Comparison of ENCODE assay signal across 14 cellular contexts in the genomic region with DNA sequence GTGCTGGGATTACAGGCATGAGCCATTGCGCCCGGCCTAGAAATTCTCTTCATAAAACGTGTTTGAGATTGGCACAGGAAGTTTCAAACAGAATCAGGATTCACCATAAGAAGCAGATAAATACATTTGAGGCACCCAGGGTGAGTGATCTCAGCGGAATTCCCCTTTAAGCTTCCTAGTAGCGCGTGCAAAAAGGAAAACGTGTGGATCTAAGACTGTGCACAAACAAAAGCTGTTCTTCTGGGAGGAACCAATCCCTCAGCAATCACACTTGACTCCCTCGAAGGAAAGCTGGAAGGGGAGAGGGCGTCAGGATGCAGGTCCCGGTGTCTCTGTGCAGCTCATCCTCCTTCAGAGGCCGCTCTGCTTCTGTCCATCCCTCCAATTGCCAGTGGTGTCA. TPM values are rescaled to one million over a fixed set of nuclear protein-coding genes. Genes with fewer than 3 reads are reported as not detected.
A peak's percentile ranks its signal among the peaks of the same experiment; 100 is the strongest.
DNase-seq lines count a peak whose midpoint lies in the region; ATAC-seq and TF ChIP-seq lines count a peak whose summit lies in the region.
"Had no signal": no experiment of that assay in that cellular context is flagged by ENCODE, and none has a peak within 500 bp of the region (broad histone marks: within the 10 kb centered on the region; RNA-seq: fewer than 3 reads in every experiment).

No MANE protein-coding gene starts in this region.

- H3K36me3 ChIP-seq in Caco-2 (ENCODE audit: control insufficient read depth, insufficient read depth, low read length) (no peaks in the 10 kb centered on the region), endocrine pancreas (ENCODE audit: control insufficient read depth, insufficient read depth, low read length) (no peaks in the 10 kb centered on the region), prostate gland (no peaks in the 10 kb centered on the region)

- peak overlapping the region; percentile 66 for H3K4me3 Mint-ChIP-seq in Caco-2 (ENCODE audit: unreplicated experiment)
- H3K4me3 Mint-ChIP-seq: CD8-positive, alpha-beta memory T cell; natural killer cell had no signal

- intact Hi-C loops in Caco-2 (cut with micrococcal nuclease; ENCODE audit: unreplicated experiment) (loop anchor here (2.0 kb wide), 1 partner anchor 18 kb away; no protein-coding TSS in a partner anchor), prostate gland (cut with DNase I) (no loop called here)

- H3K9me3 Mint-ChIP-seq in Caco-2 (ENCODE audit: unreplicated experiment) = no peaks in the 10 kb centered on the region
- H3K9me3 Mint-ChIP-seq: CD8-positive, alpha-beta memory T cell; natural killer cell had no signal

- TF ChIP-seq POLR2A in prostate gland (IDR thresholded peaks at IDR 0.05) = no peak

- H3K27ac Mint-ChIP-seq in Caco-2 (ENCODE audit: unreplicated experiment) = no peak overlapping the region
- H3K27ac Mint-ChIP-seq: natural killer cell had no signal

- DNase-seq in Caco-2 (no peak), HT-29 (ENCODE audit: low spot score) (peak; percentile 80), prostate gland (ENCODE audit: low spot score) (no peak), SHP77 treated with DMSO at 0.1 percent for 48 hours (lab: John Stamatoyannopoulos, UW) (no peak)
- DNase-seq: CD8-positive, alpha-beta memory T cell; natural killer cell; NCI-H345; posterior cingulate gyrus; SK-N-SH; stimulated activated CD4-positive, alpha-beta T cell treated with anti-CD3 and anti-CD28 coated beads, Interleukin-4, amount 100 ng/mL, for 24 hours had no signal

- H3K27ac ChIP-seq in prostate gland = peak overlapping the region; percentile 61 to 69

- H3K36me3 Mint-ChIP-seq in Caco-2 (ENCODE audit: insufficient read depth, unreplicated experiment) = no peaks in the 10 kb centered on the region
- H3K36me3 Mint-ChIP-seq: natural killer cell had no signal

- H3K4me1 Mint-ChIP-seq in Caco-2 (ENCODE audit: low read depth, unreplicated experiment) = peaks cover 20% of the 10 kb centered on the region
- H3K4me1 Mint-ChIP-seq: natural killer cell had no signal

- CTCF ChIA-PET in Caco-2 (lab: Charles Lee) = interaction anchor here (0.6 to 2.6 kb wide), 5 partner anchors 15 to 48 kb away, joined by 3 to 10 read pairs (median 8); a partner anchor contains a TSS

- H3K9me3 ChIP-seq in Caco-2 = no peaks in the 10 kb centered on the region
- no peaks in the 10 kb centered on the region for H3K9me3 ChIP-seq in endocrine pancreas (ENCODE audit: control insufficient read depth, low read length)
- no peaks in the 10 kb centered on the region for H3K9me3 ChIP-seq in prostate gland
- H3K9me3 ChIP-seq: SK-N-SH had no signal

- H3K27me3 ChIP-seq in Caco-2 (replicated peaks; ENCODE audit: control insufficient read depth, insufficient read depth, low read length) = no peaks in the 10 kb centered on the region
- H3K27me3 ChIP-seq in endocrine pancreas (ENCODE audit: control insufficient read depth, insufficient read depth, low read length) = no peaks in the 10 kb centered on the region
- no peaks in the 10 kb centered on the region for H3K27me3 ChIP-seq in prostate gland (replicated peaks; ENCODE audit: insufficient read depth)

- no peaks in the 10 kb centered on the region for H3K27me3 Mint-ChIP-seq in Caco-2 (ENCODE audit: insufficient read depth, unreplicated experiment)

- POLR2A ChIA-PET in Caco-2 (lab: Charles Lee) = no interaction called here

- ATAC-seq in GM18519 (IDR thresholded peaks at IDR 0.05; ENCODE audit: low FRiP score, unreplicated experiment) (no peak), GM21528 (IDR thresholded peaks at IDR 0.05; ENCODE audit: low FRiP score, unreplicated experiment) (no peak)
- ATAC-seq: K562, natural killer cell had no signal

- peak overlapping the region; percentile 58 for H3K9ac ChIP-seq in endocrine pancreas (ENCODE audit: control insufficient read depth, insufficient read depth, low read length)
- H3K9ac ChIP-seq: SK-N-SH had no signal

- no TSS peak for BruUV-seq in Caco-2 (replicated peaks; lab: Mats Ljungman, UMichigan)

- TF ChIP-seq CTCF in Caco-2 (IDR thresholded peaks at IDR 0.05; ENCODE audit: insufficient read depth in 1 of 2, low read depth in 1 of 2, low read length in 1 of 2, severe bottlenecking in 1 of 2, unreplicated experiment in 1 of 2) (no peak), prostate gland (IDR thresholded peaks at IDR 0.05) (no peak)

- peaks cover 27% of the 10 kb centered on the region for H3K4me1 ChIP-seq in Caco-2
- H3K4me1 ChIP-seq in endocrine pancreas (ENCODE audit: control insufficient read depth, insufficient read depth, low read length) = no peaks in the 10 kb centered on the region
- H3K4me1 ChIP-seq in prostate gland (replicated peaks) = peaks cover 2% of the 10 kb centered on the region

- WGBS in prostate gland = 61% methylated on average over 11 of the region's 11 CpGs

- peak overlapping the region; percentile 33 for H3K4me3 ChIP-seq in Caco-2 (ENCODE audit: low read depth, low read length)
- H3K4me3 ChIP-seq in endocrine pancreas (ENCODE audit: control insufficient read depth, insufficient read depth, low read length) = peak overlapping the region; percentile 20
- peak overlapping the region; percentile 25 to 28 for H3K4me3 ChIP-seq in prostate gland
- H3K4me3 ChIP-seq: K562 had no signal

RNA-seq across cellular contexts. Expression of a gene that starts 15.5 kb away (rescaled TPM):
- total RNA-seq in Caco-2 (2022) (22.1 and 24.4 TPM in 2 replicates), prostate gland (10 to 100 TPM; 47.6 to 64.7 TPM)
- total RNA-seq in HT-29 (2014; rRNA removed; shearing (Covaris generic)) = 46.7 and 53.2 TPM in 2 replicates
